Comparison of ENCODE assay signal across 8 cellular contexts in genomic region chr1:235999259-235999925, GRCh38.
DNase-seq lines count a peak whose midpoint lies in the region; ATAC-seq and FAIRE-seq lines count a peak whose summit lies in the region.

No MANE protein-coding gene starts in this region.

- no peak overlapping the region for H3K4me3 ChIP-seq in skin epidermis

- H3K27ac ChIP-seq in skin epidermis: peak overlapping the region in 19 of 21 experiments; percentile 7 to 86 (median 69)

- peak; percentile 42 for DNase-seq in 8988T
- DNase-seq in GM19239 (ENCODE audit: insufficient read length, low spot score): peak; percentile 44
- peak; percentile 69 for DNase-seq in activated CD4-positive, alpha-beta T cell treated with anti-CD3 and anti-CD28 coated beads for 1 hour
- DNase-seq in effector CD4-positive, alpha-beta T cell: peak; percentile 67
- no peak for DNase-seq in KG1 (lab: John Stamatoyannopoulos, UW)
- no peak for DNase-seq in NCI-H69 (lab: John Stamatoyannopoulos, UW)

- peak; percentile 93 for FAIRE-seq in GM19239 (lab: Jason Lieb, UNC)

- ATAC-seq in HG03354 (IDR thresholded peaks at IDR 0.05; ENCODE audit: poor library complexity, severe bottlenecking, unreplicated experiment): peak; percentile 88

Comparison
In these comparisons a context has a peak if more than half of its experiments do, and no peak if none do; other contexts are left out.
1. DNase-seq: peak in 8988T (single experiment), GM19239 (single experiment), activated CD4-positive, alpha-beta T cell treated with anti-CD3 and anti-CD28 coated beads for 1 hour (single experiment) and effector CD4-positive, alpha-beta T cell (single experiment); none in KG1 (single experiment) and NCI-H69 (single experiment).